In genomic region chr3:134348524-134348923, GRCh38 we compare ENCODE assay signal across 15 cellular contexts. TPM values are rescaled to one million over a fixed set of nuclear protein-coding genes. Genes with fewer than 3 reads are reported as not detected.
A peak's percentile ranks its signal among the peaks of the same experiment; 100 is the strongest.
DNase-seq lines count a peak whose midpoint lies in the region; ATAC-seq, FAIRE-seq and TF ChIP-seq lines count a peak whose summit lies in the region.
"Had no signal": no experiment of that assay in that cellular context is flagged by ENCODE, and none has a peak within 500 bp of the region (broad histone marks: within the 10 kb centered on the region; RNA-seq: fewer than 3 reads in every experiment).

No MANE protein-coding gene starts in this region.

- dilution Hi-C loops in keratinocyte (cut with MboI; ENCODE audit: extremely low pct_ligation_motif_present, low sequenced_read_pairs) = no loop called here

- no peak overlapping the region for H3K27ac Mint-ChIP-seq in activated CD8-positive, alpha-beta T cell treated with anti-CD3 and anti-CD28 coated beads, Interleukin-2, amount 10 ng/mL, durations not matched to agents 7 days and 5 days
- H3K27ac Mint-ChIP-seq: naive B cell had no signal

- H3K4me1 ChIP-seq in keratinocyte (ENCODE audit: control insufficient read depth, extremely low read depth, insufficient read depth, low read length) (peaks cover 39% of the 10 kb centered on the region), thoracic aorta (ENCODE audit: control insufficient read depth in 1 of 2, low read depth in 2 of 2) (peaks cover 31 to 45% of the 10 kb centered on the region in 2 donors)

- no peak overlapping the region for H3K9ac ChIP-seq in keratinocyte (ENCODE audit: control insufficient read depth, extremely low read depth, insufficient read depth, low read length)

- in situ Hi-C loops in GM13977 (cut with MboI; ENCODE audit: low pct_unique_long_range_greater_than_20kb, low sequenced_read_pairs, unreplicated experiment) = no loop called here

- no peaks in the 10 kb centered on the region for H4K20me1 ChIP-seq in keratinocyte (ENCODE audit: control insufficient read depth, extremely low read depth, insufficient read depth, low read length)

- H2AFZ ChIP-seq in keratinocyte (ENCODE audit: control insufficient read depth, low read length) = no peak overlapping the region

- H3K4me3 Mint-ChIP-seq in activated CD8-positive, alpha-beta T cell treated with anti-CD3 and anti-CD28 coated beads, Interleukin-2, amount 10 ng/mL, durations not matched to agents 7 days and 5 days = no peak overlapping the region
- H3K4me3 Mint-ChIP-seq: naive B cell had no signal

- CTCF ChIA-PET in activated CD8-positive, alpha-beta T cell treated with anti-CD3 and anti-CD28 coated beads, Interleukin-2, amount 10 ng/mL, durations not matched to agents 7 days and 5 days (lab: Charles Lee) = no interaction called here

- ATAC-seq in thoracic aorta (ENCODE audit: insufficient number of reproducible peaks, low FRiP score, low read depth) = peak; percentile 94
- no peak for ATAC-seq in activated CD8-positive, alpha-beta T cell treated with anti-CD3 and anti-CD28 coated beads, Interleukin-2, amount 10 ng/mL, durations not matched to agents 7 days and 5 days
- ATAC-seq: sciatic nerve had no signal

- H3K36me3 ChIP-seq in bronchial epithelial cell (ENCODE audit: control insufficient read depth, insufficient read depth, low read length) (no peaks in the 10 kb centered on the region), keratinocyte (ENCODE audit: control insufficient read depth in 2 of 2, extremely low read depth in 1 of 2, insufficient read depth in 2 of 2, low read length in 2 of 2) (no peaks in the 10 kb centered on the region), thoracic aorta (no peaks in the 10 kb centered on the region)

- H3K4me1 Mint-ChIP-seq in activated CD8-positive, alpha-beta T cell treated with anti-CD3 and anti-CD28 coated beads, Interleukin-2, amount 10 ng/mL, durations not matched to agents 7 days and 5 days (ENCODE audit: low read depth) = peaks cover 8% of the 10 kb centered on the region

- H3K27ac ChIP-seq in keratinocyte (ENCODE audit: control insufficient read depth, insufficient read depth, low read length) (peak overlapping the region; percentile 3), thoracic aorta (peak overlapping the region; percentile 65 to 74)

- FAIRE-seq in bronchial epithelial cell (lab: Jason Lieb, UNC) (no peak), keratinocyte (lab: Jason Lieb, UNC) (peak; percentile 39)

- no peaks in the 10 kb centered on the region for H3K36me3 Mint-ChIP-seq in activated CD8-positive, alpha-beta T cell treated with anti-CD3 and anti-CD28 coated beads, Interleukin-2, amount 10 ng/mL, durations not matched to agents 7 days and 5 days (ENCODE audit: low read depth)

- peak; percentile 83 for DNase-seq in bronchial epithelial cell (ENCODE audit: low read depth)
- peak; percentile 93 for DNase-seq in keratinocyte (ENCODE audit: low read depth, low spot score)
- DNase-seq in thoracic aorta (ENCODE audit: low spot score) = peak; percentile 79
- DNase-seq in foreskin melanocyte = no peak
- DNase-seq in GM13977 (ENCODE audit: low spot score) = no peak
- no peak for DNase-seq in activated CD8-positive, alpha-beta T cell treated with anti-CD3 and anti-CD28 coated beads, Interleukin-2, amount 10 ng/mL, durations not matched to agents 7 days and 5 days
- DNase-seq in AML-193 (lab: John Stamatoyannopoulos, UW) = no peak
- DNase-seq: activated T-cell treated with anti-CD3 and anti-CD28 coated beads for 4 hours, anterior cingulate cortex, naive B cell, NCI-H1092 treated with DMSO at 0.1 percent for 48 hours, NCI-H524 treated with DMSO at 0.1 percent for 48 hours, SHP77 had no signal

- H3K9me3 Mint-ChIP-seq in activated CD8-positive, alpha-beta T cell treated with anti-CD3 and anti-CD28 coated beads, Interleukin-2, amount 10 ng/mL, durations not matched to agents 7 days and 5 days (ENCODE audit: insufficient read depth) = peaks cover 9% of the 10 kb centered on the region

- no peaks in the 10 kb centered on the region for H3K79me2 ChIP-seq in keratinocyte (ENCODE audit: control insufficient read depth, insufficient read depth, low read length)

- TF ChIP-seq EP300 in Ishikawa (IDR thresholded peaks at IDR 0.05; ENCODE audit: borderline replicate concordance) = no peak

- no peak for TF ChIP-seq CTCF in bronchial epithelial cell (IDR thresholded peaks at IDR 0.05; ENCODE audit: insufficient read depth, low read length, severe bottlenecking)
- no peak for TF ChIP-seq CTCF in keratinocyte (optimal IDR thresholded peaks at IDR 0.05 in 1 of 3, IDR thresholded peaks at IDR 0.05 in 1 of 3, conservative IDR thresholded peaks at IDR 0.05 in 1 of 3; ENCODE audit: extremely low read depth in 1 of 3, insufficient read depth in 2 of 3, low read length in 3 of 3)
- peak; percentile 35 for TF ChIP-seq CTCF in thoracic aorta (IDR thresholded peaks at IDR 0.05)
- TF ChIP-seq CTCF in GM13977 (IDR thresholded peaks at IDR 0.05; ENCODE audit: extremely low read depth, insufficient read depth, missing control alignments) = no peak

- H3K27me3 ChIP-seq in bronchial epithelial cell (ENCODE audit: control insufficient read depth, insufficient read depth, low read length) (no peaks in the 10 kb centered on the region), keratinocyte (ENCODE audit: control insufficient read depth, extremely low read depth, insufficient read depth, low read length) (no peaks in the 10 kb centered on the region), thoracic aorta (replicated peaks; ENCODE audit: insufficient read depth) (no peaks in the 10 kb centered on the region)

- peak overlapping the region; percentile 2 for H3K4me2 ChIP-seq in keratinocyte (ENCODE audit: control insufficient read depth, extremely low read depth, insufficient read depth, low read depth, low read length)

- peaks cover 4% of the 10 kb centered on the region for H3K9me3 ChIP-seq in keratinocyte (ENCODE audit: control insufficient read depth, low read depth, low read length)
- H3K9me3 ChIP-seq in thoracic aorta = peaks cover 9% of the 10 kb centered on the region

- TF ChIP-seq RAD21 in Ishikawa (IDR thresholded peaks at IDR 0.05; ENCODE audit: low read depth) = no peak; the same call in 1 of the 2 replicates

- H3K4me3 ChIP-seq in bronchial epithelial cell (ENCODE audit: low read depth, low read length) (no peak overlapping the region), keratinocyte (ENCODE audit: control insufficient read depth in 2 of 3, extremely low read depth in 1 of 3, insufficient read depth in 2 of 3, low read depth in 1 of 3, low read length in 3 of 3) (no peak overlapping the region), thoracic aorta (no peak overlapping the region)

- POLR2A ChIA-PET in activated CD8-positive, alpha-beta T cell treated with anti-CD3 and anti-CD28 coated beads, Interleukin-2, amount 10 ng/mL, durations not matched to agents 7 days and 5 days (lab: Charles Lee) = no interaction called here

- peaks cover 20% of the 10 kb centered on the region for H3K27me3 Mint-ChIP-seq in activated CD8-positive, alpha-beta T cell treated with anti-CD3 and anti-CD28 coated beads, Interleukin-2, amount 10 ng/mL, durations not matched to agents 7 days and 5 days (ENCODE audit: low read depth)

- no peaks in the 10 kb centered on the region for H3K9me1 ChIP-seq in keratinocyte (ENCODE audit: control insufficient read depth, extremely low read depth, insufficient read depth, low read length)

TF ChIP-seq in Ishikawa, 13 proteins besides CTCF, POLR2A, EP300 and RAD21:
- no peak for TF ChIP-seq TAF1 (IDR thresholded peaks at IDR 0.05; ENCODE audit: low read depth)
- TF ChIP-seq REST (IDR thresholded peaks at IDR 0.05; ENCODE audit: low read depth) = no peak
- peak; percentile 60 for TF ChIP-seq TEAD4 (IDR thresholded peaks at IDR 0.05)
- no peak for TF ChIP-seq YY1 (IDR thresholded peaks at IDR 0.05; ENCODE audit: low read depth)
- no peak for TF ChIP-seq CEBPB (IDR thresholded peaks at IDR 0.05)
- TF ChIP-seq ZBTB7A (IDR thresholded peaks at IDR 0.05; ENCODE audit: low read depth) = no peak
- TF ChIP-seq FOXM1 (IDR thresholded peaks at IDR 0.05; ENCODE audit: borderline replicate concordance, low read depth) = no peak
- 0 out of 2 replicates have a peak, but pooled peaks have one; percentile 10 for TF ChIP-seq NFIC (IDR thresholded peaks at IDR 0.05)
TF ChIP-seq in Ishikawa: peak in this region for 2.

RNA-seq across cellular contexts. Expression of gene AMOTL2, which starts 25.7 kb away (rescaled TPM):
- total RNA-seq in bronchial epithelial cell (54.2 and 89.9 TPM in 2 replicates), thoracic aorta (100 to 1,000 TPM in 1 of 2 donors, 10 to 100 TPM in 1; 62.4 to 161 TPM)
- polyA plus RNA-seq in keratinocyte = 39.8 to 57.2 TPM (median 45.6 TPM) in 3 replicates
- 52.7 TPM for polyA plus RNA-seq in keratinocyte (2011; ENCODE audit: low read depth)
- polyA plus RNA-seq in keratinocyte (2011; cell fraction: cytosol; rRNA removed) = 30.8 and 32.5 TPM in 2 replicates
- polyA plus RNA-seq in keratinocyte (2011; cell fraction: nucleus; rRNA removed) = 88.6 and 88.9 TPM in 2 replicates
- polyA plus RNA-seq in keratinocyte (2012; ENCODE audit: low replicate concordance) = 44.4 and 81.4 TPM in 2 replicates
- 49.8 to 105 TPM (median 62.0 TPM) in 3 replicates for polyA minus RNA-seq in keratinocyte
- 64.5 TPM for polyA minus RNA-seq in keratinocyte (2011; cell fraction: cytosol; rRNA and poly(A)+ RNA removed)
- polyA minus RNA-seq in keratinocyte (2011; cell fraction: nucleus; rRNA and poly(A)+ RNA removed) = 82.0 and 84.4 TPM in 2 replicates
- total RNA-seq in activated CD8-positive, alpha-beta T cell treated with anti-CD3 and anti-CD28 coated beads, Interleukin-2, amount 10 ng/mL, durations not matched to agents 7 days and 5 days = not detected

Comparison
In these comparisons a context has a peak if more than half of its experiments do, and no peak if none do; other contexts are left out.
1. DNase-seq: peak in bronchial epithelial cell (single experiment), keratinocyte (single experiment) and thoracic aorta (single experiment); none in foreskin melanocyte (single experiment), GM13977 (single experiment), activated CD8-positive, alpha-beta T cell treated with anti-CD3 and anti-CD28 coated beads, Interleukin-2, amount 10 ng/mL, durations not matched to agents 7 days and 5 days (single experiment) and AML-193 (0 of 2).
2. RNA of gene AMOTL2, which starts 25.7 kb away (total RNA-seq): 62.4 to 161 TPM in thoracic aorta and 54.2 to 89.9 TPM in bronchial epithelial cell; not detected in activated CD8-positive, alpha-beta T cell treated with anti-CD3 and anti-CD28 coated beads, Interleukin-2, amount 10 ng/mL, durations not matched to agents 7 days and 5 days; every median in the first group is over 10 times any median in the second.